1 cellular context compared by ENCODE assay signal in the genomic region with DNA sequence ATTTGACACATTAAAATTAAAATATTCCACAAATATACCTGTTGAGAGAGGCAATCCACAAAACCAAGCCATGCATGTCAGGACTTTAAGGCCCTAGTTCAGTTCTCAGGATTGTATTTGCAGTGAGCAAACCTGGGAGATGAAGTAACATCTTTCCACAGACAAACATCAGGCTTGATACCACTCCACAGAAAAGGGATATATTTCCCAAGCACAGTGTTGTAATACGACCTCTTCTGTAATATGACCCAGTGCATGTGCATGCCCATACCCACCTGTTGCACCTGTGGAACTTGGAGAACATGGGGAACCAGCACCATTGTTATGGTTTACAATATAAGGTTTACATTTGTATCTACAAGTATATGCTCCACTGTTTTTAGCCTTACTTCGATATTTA.
TF ChIP-seq lines count a peak whose summit lies in the region.

No MANE protein-coding gene starts in this region.

TF ChIP-seq in GM23338, 12 proteins besides CTCF, POLR2A, EP300 and RAD21 (continued from another document):
- TF ChIP-seq ZNF462 (CRISPR knock-in tag; IDR thresholded peaks at IDR 0.05) = no peak
- TF ChIP-seq EZH2phosphoT487 (IDR thresholded peaks at IDR 0.05; ENCODE audit: unreplicated experiment) = no peak
- no peak for TF ChIP-seq POLR2AphosphoS5 (IDR thresholded peaks at IDR 0.05; ENCODE audit: low read depth)
- no peak for TF ChIP-seq ZNF331 (CRISPR knock-in tag; IDR thresholded peaks at IDR 0.05; ENCODE audit: low read depth)
- TF ChIP-seq, protein P1, sequence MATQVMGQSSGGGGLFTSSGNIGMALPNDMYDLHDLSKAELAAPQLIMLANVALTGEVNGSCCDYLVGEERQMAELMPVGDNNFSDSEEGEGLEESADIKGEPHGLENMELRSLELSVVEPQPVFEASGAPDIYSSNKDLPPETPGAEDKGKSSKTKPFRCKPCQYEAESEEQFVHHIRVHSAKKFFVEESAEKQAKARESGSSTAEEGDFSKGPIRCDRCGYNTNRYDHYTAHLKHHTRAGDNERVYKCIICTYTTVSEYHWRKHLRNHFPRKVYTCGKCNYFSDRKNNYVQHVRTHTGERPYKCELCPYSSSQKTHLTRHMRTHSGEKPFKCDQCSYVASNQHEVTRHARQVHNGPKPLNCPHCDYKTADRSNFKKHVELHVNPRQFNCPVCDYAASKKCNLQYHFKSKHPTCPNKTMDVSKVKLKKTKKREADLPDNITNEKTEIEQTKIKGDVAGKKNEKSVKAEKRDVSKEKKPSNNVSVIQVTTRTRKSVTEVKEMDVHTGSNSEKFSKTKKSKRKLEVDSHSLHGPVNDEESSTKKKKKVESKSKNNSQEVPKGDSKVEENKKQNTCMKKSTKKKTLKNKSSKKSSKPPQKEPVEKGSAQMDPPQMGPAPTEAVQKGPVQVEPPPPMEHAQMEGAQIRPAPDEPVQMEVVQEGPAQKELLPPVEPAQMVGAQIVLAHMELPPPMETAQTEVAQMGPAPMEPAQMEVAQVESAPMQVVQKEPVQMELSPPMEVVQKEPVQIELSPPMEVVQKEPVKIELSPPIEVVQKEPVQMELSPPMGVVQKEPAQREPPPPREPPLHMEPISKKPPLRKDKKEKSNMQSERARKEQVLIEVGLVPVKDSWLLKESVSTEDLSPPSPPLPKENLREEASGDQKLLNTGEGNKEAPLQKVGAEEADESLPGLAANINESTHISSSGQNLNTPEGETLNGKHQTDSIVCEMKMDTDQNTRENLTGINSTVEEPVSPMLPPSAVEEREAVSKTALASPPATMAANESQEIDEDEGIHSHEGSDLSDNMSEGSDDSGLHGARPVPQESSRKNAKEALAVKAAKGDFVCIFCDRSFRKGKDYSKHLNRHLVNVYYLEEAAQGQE (IDR thresholded peaks at IDR 0.05; ENCODE audit: unreplicated experiment) = no peak
TF ChIP-seq in GM23338: peak in this region for 0.
